ENCODE assay signal across 14 cellular contexts in genomic region chr7:24824896-24825295, GRCh38.
DNase-seq lines count a peak whose midpoint lies in the region; ATAC-seq and TF ChIP-seq lines count a peak whose summit lies in the region.
"Had no signal": no experiment of that assay in that cellular context is flagged by ENCODE, and none has a peak within 500 bp of the region (broad histone marks: within the 10 kb centered on the region; RNA-seq: fewer than 3 reads in every experiment).

No MANE protein-coding gene starts in this region.

- no peaks in the 10 kb centered on the region for H3K27me3 ChIP-seq in Caco-2 (replicated peaks; ENCODE audit: control insufficient read depth, insufficient read depth, low read length)
- H3K27me3 ChIP-seq in A673 (replicated peaks; ENCODE audit: insufficient read depth, low read depth, low read length, poor library complexity), result no peaks in the 10 kb centered on the region

- POLR2A ChIA-PET in Caco-2 (lab: Charles Lee), result no interaction called here
- POLR2A ChIA-PET in A673 (lab: Charles Lee; ENCODE audit: low non-redundant PET), result no interaction called here

- BruUV-seq in Caco-2 (replicated peaks; lab: Mats Ljungman, UMichigan) (no TSS peak), A673 (replicated peaks; lab: Mats Ljungman, UMichigan) (no TSS peak)

- peaks cover 34% of the 10 kb centered on the region for H3K36me3 Mint-ChIP-seq in Caco-2 (ENCODE audit: insufficient read depth, unreplicated experiment)
- peaks cover 15% of the 10 kb centered on the region for H3K36me3 Mint-ChIP-seq in effector memory CD8-positive, alpha-beta T cell (ENCODE audit: insufficient read depth)

- peak overlapping the region; percentile 62 for H3K4me3 Mint-ChIP-seq in Caco-2 (ENCODE audit: unreplicated experiment)
- peak overlapping the region; percentile 4 to 74 for H3K4me3 Mint-ChIP-seq in effector memory CD8-positive, alpha-beta T cell
- H3K4me3 Mint-ChIP-seq: CD14-positive monocyte had no signal

- no peaks in the 10 kb centered on the region for H3K9me3 Mint-ChIP-seq in Caco-2 (ENCODE audit: unreplicated experiment)
- H3K9me3 Mint-ChIP-seq in effector memory CD8-positive, alpha-beta T cell, result no peaks in the 10 kb centered on the region
- H3K9me3 Mint-ChIP-seq: CD14-positive monocyte had no signal

- H3K9me3 ChIP-seq in Caco-2 (no peaks in the 10 kb centered on the region), A673 (ENCODE audit: low read depth, low read length, poor library complexity, severe bottlenecking) (no peaks in the 10 kb centered on the region)

- H3K27ac Mint-ChIP-seq in Caco-2 (ENCODE audit: unreplicated experiment), result peak overlapping the region; percentile 94
- H3K27ac Mint-ChIP-seq in effector memory CD8-positive, alpha-beta T cell, result peak overlapping the region; percentile 6 to 95

- TF ChIP-seq CTCF in Caco-2 (IDR thresholded peaks at IDR 0.05; ENCODE audit: insufficient read depth in 1 of 2, low read depth in 1 of 2, low read length in 1 of 2, severe bottlenecking in 1 of 2, unreplicated experiment in 1 of 2) (no peak), A673 (conservative IDR thresholded peaks at IDR 0.05; ENCODE audit: low read depth, low read length) (no peak)

- H3K27ac ChIP-seq in A673 (ENCODE audit: low read depth, low read length, poor library complexity, severe bottlenecking), result no peak overlapping the region

- H3K4me1 ChIP-seq in Caco-2, result peaks cover 76% of the 10 kb centered on the region
- peaks cover 13% of the 10 kb centered on the region for H3K4me1 ChIP-seq in A673 (ENCODE audit: insufficient read depth, low read length, poor library complexity, severe bottlenecking)

- H3K36me3 ChIP-seq in Caco-2 (ENCODE audit: control insufficient read depth, insufficient read depth, low read length), result no peaks in the 10 kb centered on the region
- no peaks in the 10 kb centered on the region for H3K36me3 ChIP-seq in A673 (ENCODE audit: insufficient read depth, low read length, poor library complexity, severe bottlenecking)

- no peaks in the 10 kb centered on the region for H3K27me3 Mint-ChIP-seq in Caco-2 (ENCODE audit: insufficient read depth, unreplicated experiment)
- no peaks in the 10 kb centered on the region for H3K27me3 Mint-ChIP-seq in effector memory CD8-positive, alpha-beta T cell

- intact Hi-C loops in Caco-2 (cut with micrococcal nuclease; ENCODE audit: unreplicated experiment) (no loop called here), posterior cingulate gyrus (cut with DNase I) (no loop called here), A673 (cut with micrococcal nuclease; ENCODE audit: unreplicated experiment) (no loop called here)

- no peak overlapping the region for H3K4me3 ChIP-seq in Caco-2 (ENCODE audit: low read depth, low read length)
- no peak overlapping the region for H3K4me3 ChIP-seq in A673 (ENCODE audit: low read depth, low read length, poor library complexity, severe bottlenecking)

- DNase-seq in Caco-2 (no peak), LHCN-M2 (ENCODE audit: low read depth) (peak; percentile 58), posterior cingulate gyrus (peak in 8 of 10 donors; percentile 30 to 88 (median 46)), A673 (ENCODE audit: low spot score) (no peak)
- DNase-seq in effector memory CD8-positive, alpha-beta T cell, result no peak
- DNase-seq: cortex of kidney, GOT3, midbrain, NCI-H1436, NCI-H524, RPMI8226 had no signal

- peaks cover 47% of the 10 kb centered on the region for H3K4me1 Mint-ChIP-seq in Caco-2 (ENCODE audit: low read depth, unreplicated experiment)
- H3K4me1 Mint-ChIP-seq in effector memory CD8-positive, alpha-beta T cell (ENCODE audit: low read depth in 2 of 2), result peaks cover 44 to 62% of the 10 kb centered on the region in 2 donors

- CTCF ChIA-PET in Caco-2 (lab: Charles Lee) (interaction anchor here (2.9 kb wide), 1 partner anchor 12 kb away, joined by 14 read pairs; no protein-coding TSS in a partner anchor), A673 (lab: Charles Lee) (no interaction called here)

- ATAC-seq in effector memory CD8-positive, alpha-beta T cell (replicated peaks), result no peak
- no peak for ATAC-seq in HG03097 (IDR thresholded peaks at IDR 0.05; ENCODE audit: low FRiP score, unreplicated experiment)
- ATAC-seq in GM19023 (IDR thresholded peaks at IDR 0.05; ENCODE audit: unreplicated experiment), result no peak

Comparison
In these comparisons a context has a peak if more than half of its experiments do, and no peak if none do; other contexts are left out.
1. DNase-seq: peak in LHCN-M2 (single experiment) and posterior cingulate gyrus (8 of 10); none in Caco-2 (0 of 2), effector memory CD8-positive, alpha-beta T cell (0 of 3) and A673 (single experiment).